In genomic region chr5:31651241-31651640, GRCh38 we compare ENCODE assay signal across 21 cellular contexts. TPM values are rescaled to one million over a fixed set of nuclear protein-coding genes. Genes with fewer than 3 reads are reported as not detected.
"Had no signal": no experiment of that assay in that cellular context is flagged by ENCODE, and none has a peak within 500 bp of the region (broad histone marks: within the 10 kb centered on the region; RNA-seq: fewer than 3 reads in every experiment).

No MANE protein-coding gene starts in this region.

- H3K4me3 ChIP-seq: MG63, SJCRH30 had no signal

- H3K36me3 ChIP-seq: MG63, SJCRH30 had no signal

- H3K4me1 ChIP-seq: SJCRH30 had no signal

- H3K27me3 ChIP-seq: MG63 had no signal

- H3K27ac ChIP-seq: SJCRH30 had no signal

- ATAC-seq: HepG2, SK-N-SH treated with all-trans-retinoic acid at 6 μM for 48 hours had no signal

- DNase-seq: IMR-90, Karpas-422, KG1, MG63, NCI-H1092, NCI-H1105 treated with DMSO at 0.1 percent for 48 hours, NCI-H1417 treated with DMSO at 0.1 percent for 48 hours, NCI-H146, NCI-H187, NCI-H2029, NCI-H2081 treated with DMSO at 0.1 percent for 48 hours, NCI-H2227 treated with DMSO at 0.1 percent for 48 hours, NCI-H510A, NCI-H524 treated with DMSO at 0.1 percent for 48 hours, NCI-H69, NCI-H774, RPMI8226, SHP77 treated with DMSO at 0.1 percent for 48 hours, SJCRH30 had no signal

- H3K9me3 ChIP-seq: MG63, SJCRH30 had no signal

RNA-seq across cellular contexts. Expression of gene PDZD2, which starts 12.3 kb away (rescaled TPM):
- total RNA-seq: HepG2 had no signal
